ENCODE assay signal across 14 cellular contexts in genomic region chr6:130269969-130270635, GRCh38. TPM values are rescaled to one million over a fixed set of nuclear protein-coding genes. Genes with fewer than 3 reads are reported as not detected.
A peak's percentile ranks its signal among the peaks of the same experiment; 100 is the strongest.
DNase-seq lines count a peak whose midpoint lies in the region; ATAC-seq and TF ChIP-seq lines count a peak whose summit lies in the region.
"Had no signal": no experiment of that assay in that cellular context is flagged by ENCODE, and none has a peak within 500 bp of the region (broad histone marks: within the 10 kb centered on the region; RNA-seq: fewer than 3 reads in every experiment).

No MANE protein-coding gene starts in this region.

- H3K27me3 ChIP-seq in smooth muscle cell (ENCODE audit: low read depth): no peaks in the 10 kb centered on the region

- intact Hi-C loops in MCF 10A (cut with micrococcal nuclease): no loop called here

- H3K27me3 Mint-ChIP-seq in MCF 10A (ENCODE audit: insufficient read depth, unreplicated experiment): no peaks in the 10 kb centered on the region
- H3K27me3 Mint-ChIP-seq: activated B cell treated with CpG ODN at 0.5 μM for 24 hours had no signal

- H3K9me3 ChIP-seq in smooth muscle cell (replicated peaks; ENCODE audit: low read depth): peaks cover 2% of the 10 kb centered on the region
- H3K9me3 ChIP-seq: HAP-1 had no signal

- 96% methylated on average over 3 of the region's 3 CpGs for WGBS in smooth muscle cell (ENCODE audit: low lambda C conversion rate)

- TF ChIP-seq POLR2A in erythroblast (IDR thresholded peaks at IDR 0.05; ENCODE audit: low read length): no peak

- BruUV-seq in MCF 10A (replicated peaks; lab: Mats Ljungman, UMichigan): no TSS peak

- DNase-seq in GM12865 (ENCODE audit: low read depth) (peak; percentile 87), GDM1 (lab: John Stamatoyannopoulos, UW) (no peak), smooth muscle cell (lab: John Stamatoyannopoulos, UW; ENCODE audit: unreplicated experiment) (no peak), erythroblast (lab: John Stamatoyannopoulos, UW) (no peak), MCF 10A (ENCODE audit: unreplicated experiment) (no peak)
- DNase-seq: activated B cell treated with CpG ODN at 0.5 μM for 24 hours; activated T-cell treated with anti-CD3 and anti-CD28 coated beads, Interleukin-2, amount 50 U/mL, for 1 hour; cortex of kidney; midbrain had no signal

- H2AFZ ChIP-seq in smooth muscle cell (ENCODE audit: low read depth): no peak overlapping the region

- TF ChIP-seq CTCF in GM12865 (IDR thresholded peaks at IDR 0.05; ENCODE audit: insufficient read depth, low read depth, low read length, missing control alignments): no peak
- no peak for TF ChIP-seq CTCF in smooth muscle cell (IDR thresholded peaks at IDR 0.05; ENCODE audit: borderline replicate concordance, insufficient read depth, poor library complexity, severe bottlenecking)
- no peak for TF ChIP-seq CTCF in MCF 10A (IDR thresholded peaks at IDR 0.05; ENCODE audit: unreplicated experiment)

- H3K4me2 ChIP-seq in smooth muscle cell: no peak overlapping the region

- H3K27ac Mint-ChIP-seq in MCF 10A (ENCODE audit: low read depth, unreplicated experiment): no peak overlapping the region
- H3K27ac Mint-ChIP-seq: activated B cell treated with CpG ODN at 0.5 μM for 24 hours had no signal

- POLR2A ChIA-PET in MCF 10A (lab: Yijun Ruan, JAX): no interaction called here

- no peak overlapping the region for H3K9ac ChIP-seq in smooth muscle cell (ENCODE audit: low read depth)

- no peaks in the 10 kb centered on the region for H3K4me1 ChIP-seq in smooth muscle cell (ENCODE audit: low read depth)
- H3K4me1 ChIP-seq: HAP-1 had no signal

- ATAC-seq in GM19372 (IDR thresholded peaks at IDR 0.05; ENCODE audit: low read depth, unreplicated experiment) (peak; percentile 93), HG02642 (IDR thresholded peaks at IDR 0.05; ENCODE audit: poor library complexity, unreplicated experiment) (peak; percentile 82), HG03432 (IDR thresholded peaks at IDR 0.05; ENCODE audit: unreplicated experiment) (peak; percentile 98)
- ATAC-seq: HepG2 had no signal

- H3K9me3 Mint-ChIP-seq in MCF 10A (ENCODE audit: unreplicated experiment): peaks cover 8% of the 10 kb centered on the region

- no peaks in the 10 kb centered on the region for H3K79me2 ChIP-seq in smooth muscle cell (ENCODE audit: low read depth)

- H3K36me3 ChIP-seq in smooth muscle cell (ENCODE audit: low read depth): no peaks in the 10 kb centered on the region
- H3K36me3 ChIP-seq: HAP-1 had no signal

- H4K20me1 ChIP-seq in smooth muscle cell (ENCODE audit: low read depth): no peaks in the 10 kb centered on the region

- H3K36me3 Mint-ChIP-seq in MCF 10A (ENCODE audit: insufficient read depth, unreplicated experiment): no peaks in the 10 kb centered on the region

- H3K4me3 Mint-ChIP-seq in MCF 10A (ENCODE audit: unreplicated experiment): no peak overlapping the region
- H3K4me3 Mint-ChIP-seq: activated B cell treated with CpG ODN at 0.5 μM for 24 hours had no signal

- no peak overlapping the region for H3K27ac ChIP-seq in smooth muscle cell (ENCODE audit: low read depth)

- no peaks in the 10 kb centered on the region for H3K4me1 Mint-ChIP-seq in MCF 10A (ENCODE audit: insufficient read depth, unreplicated experiment)

- H3F3A ChIP-seq in smooth muscle cell (ENCODE audit: low read depth): no peaks in the 10 kb centered on the region

- H3K4me3 ChIP-seq in GM12865 (ENCODE audit: low read depth, low read length) (0 out of 2 replicates have a peak overlapping the region, but pooled peaks have one; percentile 6), smooth muscle cell (no peak overlapping the region)
- H3K4me3 ChIP-seq: HAP-1 had no signal

- CTCF ChIA-PET in MCF 10A (lab: Yijun Ruan, JAX): interaction anchor here (0.7 to 1.3 kb wide), 3 partner anchors 11 to 335 kb away, joined by 3 to 5 read pairs (median 3); no protein-coding TSS in a partner anchor

RNA-seq across cellular contexts. Expression of gene SAMD3, which starts 47.4 kb away (rescaled TPM):
- total RNA-seq in smooth muscle cell: 2.1 and 3.8 TPM in 2 replicates
- polyA plus RNA-seq in smooth muscle cell: 3.1 and 3.5 TPM in 2 replicates
- total RNA-seq in MCF 10A (2022): not detected in 2 replicates
- total RNA-seq: activated B cell treated with CpG ODN at 0.5 μM for 24 hours, HepG2 had no signal
- polyA plus RNA-seq: HepG2 had no signal
